14 cellular contexts compared by ENCODE assay signal in genomic region chr16:82152641-82153094, GRCh38. TPM values are rescaled to one million over a fixed set of nuclear protein-coding genes. Genes with fewer than 3 reads are reported as not detected.
A peak's percentile ranks its signal among the peaks of the same experiment; 100 is the strongest.
DNase-seq lines count a peak whose midpoint lies in the region; ATAC-seq, FAIRE-seq and TF ChIP-seq lines count a peak whose summit lies in the region.
"Had no signal": no experiment of that assay in that cellular context is flagged by ENCODE, and none has a peak within 500 bp of the region (broad histone marks: within the 10 kb centered on the region; RNA-seq: fewer than 3 reads in every experiment).

No MANE protein-coding gene starts in this region.

- H3K27me3 ChIP-seq in A673 (replicated peaks; ENCODE audit: insufficient read depth, low read depth, low read length, poor library complexity) = no peaks in the 10 kb centered on the region
- H3K27me3 ChIP-seq: ascending aorta, dorsolateral prefrontal cortex had no signal

- no TSS peak for BruUV-seq in A673 (replicated peaks; lab: Mats Ljungman, UMichigan)

- peak overlapping the region; percentile 43 for H3K27ac ChIP-seq in A673 (ENCODE audit: low read depth, low read length, poor library complexity, severe bottlenecking)
- H3K27ac ChIP-seq in VCaP = peak overlapping the region; percentile 84
- H3K27ac ChIP-seq: ascending aorta, dorsolateral prefrontal cortex had no signal

- H3K9me3 ChIP-seq in A673 (ENCODE audit: low read depth, low read length, poor library complexity, severe bottlenecking) = peaks cover 10% of the 10 kb centered on the region

- ATAC-seq in GM19397 (IDR thresholded peaks at IDR 0.05; ENCODE audit: unreplicated experiment) = no peak
- no peak for ATAC-seq in stimulated activated effector memory CD8-positive, alpha-beta T cell treated with anti-CD3 and anti-CD28 coated beads, Interleukin-12 subunit alpha, Interleukin-12 subunit beta, amount 100 ng/mL, for 72 hours
- no peak for ATAC-seq in HG02763 (IDR thresholded peaks at IDR 0.05; ENCODE audit: unreplicated experiment)
- ATAC-seq: stimulated activated naive CD8-positive, alpha-beta T cell treated with anti-CD3 and anti-CD28 coated beads, Interleukin-15, Interleukin-2, amounts not matched to agents 100 U/mL and 50 U/mL, for 24 hours had no signal

- TF ChIP-seq CTCF in A673 (conservative IDR thresholded peaks at IDR 0.05; ENCODE audit: low read depth, low read length) (no peak), VCaP (conservative IDR thresholded peaks at IDR 0.05) (no peak)

- DNase-seq in A673 (ENCODE audit: low spot score) (no peak), H54 (ENCODE audit: insufficient read length, low spot score) (peak; percentile 3), lung microvascular endothelial cell (ENCODE audit: low read depth in 2 of 2) (peak; percentile 3 to 40), GM19240 (ENCODE audit: insufficient read length, low spot score) (no peak)
- no peak for DNase-seq in stimulated activated effector memory CD8-positive, alpha-beta T cell treated with anti-CD3 and anti-CD28 coated beads, Interleukin-12 subunit alpha, Interleukin-12 subunit beta, amount 100 ng/mL, for 72 hours (ENCODE audit: low spot score in 2 of 2)
- DNase-seq: activated CD4-positive, alpha-beta memory T cell treated with anti-CD3 and anti-CD28 coated beads, Interleukin-2, amount 10 ng/mL, durations not matched to agents 7 days and 5 days; dorsolateral prefrontal cortex; NK-92 treated with Interleukin-12 subunit alpha and Interleukin-12 subunit beta, amount 100 ng/mL, for 24 hours; stimulated activated naive CD8-positive, alpha-beta T cell treated with anti-CD3 and anti-CD28 coated beads, Interleukin-15, Interleukin-2, amounts not matched to agents 100 U/mL and 50 U/mL, for 24 hours had no signal

- peaks cover 85% of the 10 kb centered on the region for H3K36me3 Mint-ChIP-seq in stimulated activated effector memory CD8-positive, alpha-beta T cell treated with anti-CD3 and anti-CD28 coated beads, Interleukin-12 subunit alpha, Interleukin-12 subunit beta, amount 100 ng/mL, for 72 hours

- POLR2A ChIA-PET in A673 (lab: Charles Lee; ENCODE audit: low non-redundant PET) = no interaction called here

- peaks cover 34% of the 10 kb centered on the region for H3K4me1 ChIP-seq in A673 (ENCODE audit: insufficient read depth, low read length, poor library complexity, severe bottlenecking)
- H3K4me1 ChIP-seq: ascending aorta had no signal

- no peak for TF ChIP-seq POLR2A in H54 (IDR thresholded peaks at IDR 0.05; ENCODE audit: low read depth, low read length)

- CTCF ChIA-PET in A673 (lab: Charles Lee) = no interaction called here

- no peak overlapping the region for H3K4me3 ChIP-seq in A673 (ENCODE audit: low read depth, low read length, poor library complexity, severe bottlenecking)
- H3K4me3 ChIP-seq: ascending aorta, dorsolateral prefrontal cortex had no signal

- H3K27ac Mint-ChIP-seq in stimulated activated effector memory CD8-positive, alpha-beta T cell treated with anti-CD3 and anti-CD28 coated beads, Interleukin-12 subunit alpha, Interleukin-12 subunit beta, amount 100 ng/mL, for 72 hours = no peak overlapping the region
- H3K27ac Mint-ChIP-seq: activated CD4-positive, alpha-beta memory T cell treated with anti-CD3 and anti-CD28 coated beads, Interleukin-2, amount 10 ng/mL, durations not matched to agents 7 days and 5 days; nephron had no signal

- H3K4me1 Mint-ChIP-seq in stimulated activated effector memory CD8-positive, alpha-beta T cell treated with anti-CD3 and anti-CD28 coated beads, Interleukin-12 subunit alpha, Interleukin-12 subunit beta, amount 100 ng/mL, for 72 hours = peaks cover 16% of the 10 kb centered on the region
- H3K4me1 Mint-ChIP-seq: nephron had no signal

- peaks cover 49% of the 10 kb centered on the region for H3K36me3 ChIP-seq in A673 (ENCODE audit: insufficient read depth, low read length, poor library complexity, severe bottlenecking)

- H3K9me3 Mint-ChIP-seq in stimulated activated effector memory CD8-positive, alpha-beta T cell treated with anti-CD3 and anti-CD28 coated beads, Interleukin-12 subunit alpha, Interleukin-12 subunit beta, amount 100 ng/mL, for 72 hours = no peaks in the 10 kb centered on the region
- H3K9me3 Mint-ChIP-seq: activated CD4-positive, alpha-beta memory T cell treated with anti-CD3 and anti-CD28 coated beads, Interleukin-2, amount 10 ng/mL, durations not matched to agents 7 days and 5 days had no signal

- no peak overlapping the region for H3K4me3 Mint-ChIP-seq in stimulated activated effector memory CD8-positive, alpha-beta T cell treated with anti-CD3 and anti-CD28 coated beads, Interleukin-12 subunit alpha, Interleukin-12 subunit beta, amount 100 ng/mL, for 72 hours
- H3K4me3 Mint-ChIP-seq: activated CD4-positive, alpha-beta memory T cell treated with anti-CD3 and anti-CD28 coated beads, Interleukin-2, amount 10 ng/mL, durations not matched to agents 7 days and 5 days; nephron had no signal

- peak; percentile 72 for FAIRE-seq in H54 (lab: Jason Lieb, UNC)

- intact Hi-C loops in A673 (cut with micrococcal nuclease; ENCODE audit: unreplicated experiment) = no loop called here

RNA-seq across cellular contexts. Expression of gene MPHOSPH6, which starts 17.4 kb away (rescaled TPM):
- total RNA-seq in A673 (2021) (65.9 and 74.4 TPM in 2 replicates), lung microvascular endothelial cell (15.7 and 16.5 TPM in 2 replicates)

Comparison
In these comparisons a context has a peak if more than half of its experiments do, and no peak if none do; other contexts are left out.
1. DNase-seq: peak in H54 (single experiment) and lung microvascular endothelial cell (2 of 2); none in A673 (single experiment), stimulated activated effector memory CD8-positive, alpha-beta T cell treated with anti-CD3 and anti-CD28 coated beads, Interleukin-12 subunit alpha, Interleukin-12 subunit beta, amount 100 ng/mL, for 72 hours (0 of 2) and GM19240 (single experiment).